Comparison of ENCODE assay signal across 9 cellular contexts in the genomic region with DNA sequence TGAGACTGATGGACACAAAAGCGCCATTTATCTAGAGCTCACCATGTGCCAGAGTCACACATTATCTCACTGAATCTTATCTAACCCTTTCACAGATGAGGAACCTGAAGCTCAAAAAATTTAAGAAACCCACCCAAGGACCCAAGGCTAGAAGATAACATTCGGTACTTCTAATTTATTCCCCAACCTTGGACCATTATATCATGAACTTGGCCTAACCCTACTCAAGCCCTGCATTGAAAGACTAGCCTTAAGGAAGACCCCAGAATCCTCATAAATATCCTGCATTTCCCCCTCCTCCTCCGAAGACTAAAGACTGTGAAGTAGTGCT. TPM values are rescaled to one million over a fixed set of nuclear protein-coding genes. Genes with fewer than 3 reads are reported as not detected.
DNase-seq lines count a peak whose midpoint lies in the region; ATAC-seq and TF ChIP-seq lines count a peak whose summit lies in the region.
"Had no signal": no experiment of that assay in that cellular context is flagged by ENCODE, and none has a peak within 500 bp of the region (broad histone marks: within the 10 kb centered on the region; RNA-seq: fewer than 3 reads in every experiment).

No MANE protein-coding gene starts in this region.

- H3K9me3 ChIP-seq in SU-DHL-6 (ENCODE audit: insufficient read depth, low read length) (no peaks in the 10 kb centered on the region), skeletal muscle tissue (ENCODE audit: control insufficient read depth in 3 of 3, low read length in 3 of 3) (no peaks in the 10 kb centered on the region)

- H3K27me3 ChIP-seq in SU-DHL-6 (ENCODE audit: low read length) (no peaks in the 10 kb centered on the region), skeletal muscle tissue (ENCODE audit: control insufficient read depth in 3 of 3, insufficient read depth in 3 of 3, low read length in 3 of 3) (no peaks in the 10 kb centered on the region)

- H4K20me1 ChIP-seq in SU-DHL-6 (ENCODE audit: low read depth, low read length), result no peaks in the 10 kb centered on the region

- H3F3A ChIP-seq in SU-DHL-6 (ENCODE audit: insufficient read depth), result no peaks in the 10 kb centered on the region

- peak overlapping the region; percentile 98 for H3K9ac ChIP-seq in SU-DHL-6 (ENCODE audit: low read length)
- H3K9ac ChIP-seq in skeletal muscle tissue (ENCODE audit: low read depth in 1 of 3, low read length in 3 of 3), result peak overlapping the region in 2 of 3 donors; percentile 66 to 96

- H3K4me1 ChIP-seq in skeletal muscle tissue (ENCODE audit: control insufficient read depth in 3 of 3, insufficient read depth in 3 of 3, low read length in 3 of 3), result peaks cover 18 to 31% (median 26%) of the 10 kb centered on the region in 3 donors

- DNase-seq in fibroblast of mammary gland (ENCODE audit: low read depth) (no peak), NCI-H345 treated with DMSO at 0.1 percent for 48 hours (lab: John Stamatoyannopoulos, UW; ENCODE audit: unreplicated experiment) (no peak), DMS153 (lab: John Stamatoyannopoulos, UW) (no peak), AG20443 (ENCODE audit: low spot score) (no peak)
- no peak for DNase-seq in activated CD4-positive, alpha-beta T cell treated with anti-CD3 and anti-CD28 coated beads for 1 hour

- H3K36me3 ChIP-seq in SU-DHL-6 (ENCODE audit: low read length) (peaks cover 8% of the 10 kb centered on the region; the same call in 1 of the 2 replicates), skeletal muscle tissue (ENCODE audit: control insufficient read depth in 3 of 3, insufficient read depth in 3 of 3, low read length in 3 of 3) (peaks cover 10 to 13% (median 10%) of the 10 kb centered on the region in 3 donors)

- H3K27ac ChIP-seq in SU-DHL-6 (ENCODE audit: low read depth, low read length) (no peak overlapping the region), skeletal muscle tissue (ENCODE audit: low read depth, low read length) (peak overlapping the region; percentile 89)

- TF ChIP-seq CTCF in SU-DHL-6 (IDR thresholded peaks at IDR 0.05; ENCODE audit: insufficient read depth, low read length, poor library complexity, severe bottlenecking) (no peak), fibroblast of mammary gland (conservative IDR thresholded peaks at IDR 0.05; ENCODE audit: control insufficient read depth, insufficient read depth, low read depth, low read length) (no peak)

- peak overlapping the region; percentile 84 for H2AFZ ChIP-seq in SU-DHL-6 (ENCODE audit: low read depth, low read length, severe bottlenecking)

- peaks cover 37% of the 10 kb centered on the region for H3K79me2 ChIP-seq in SU-DHL-6 (ENCODE audit: insufficient read depth, low read length)

- H3K4me2 ChIP-seq in SU-DHL-6 (ENCODE audit: low read depth, low read length, poor library complexity, severe bottlenecking), result peak overlapping the region; percentile 82

- H3K9me2 ChIP-seq in SU-DHL-6 (replicated peaks; ENCODE audit: insufficient read depth, low read length), result no peaks in the 10 kb centered on the region

- H3K4me3 ChIP-seq in SU-DHL-6 (ENCODE audit: insufficient read depth, low read length, poor library complexity, severe bottlenecking) (peak overlapping the region; percentile 88), fibroblast of mammary gland (ENCODE audit: control insufficient read depth, low read depth, low read length) (peak overlapping the region; percentile 25), skeletal muscle tissue (ENCODE audit: low read length in 3 of 3) (peak overlapping the region; percentile 57 to 98 (median 90))

- ATAC-seq in GM18517 (IDR thresholded peaks at IDR 0.05; ENCODE audit: unreplicated experiment), result peak; percentile 4

RNA-seq across cellular contexts. Expression of gene DYNC1LI2, which starts 0.5 kb away (rescaled TPM):
- 70.5 TPM for total RNA-seq in skeletal muscle tissue

RNA-seq across cellular contexts. Expression of gene TERB1, which starts 49.4 kb away (rescaled TPM):
- total RNA-seq in skeletal muscle tissue, result not detected
- total RNA-seq: kidney epithelial cell had no signal

RNA-seq across cellular contexts. Expression of gene CMTM4, which starts 55.4 kb away (rescaled TPM):
- 10.4 TPM for total RNA-seq in skeletal muscle tissue

Comparison
In these comparisons a context has a peak if more than half of its experiments do, and no peak if none do; other contexts are left out.
1. H3K4me3 ChIP-seq: peak in every context shown above with its lines; median percentile 90 in skeletal muscle tissue; 88 in SU-DHL-6; 25 in fibroblast of mammary gland.